ENCODE assay signal across 1 cellular context in the genomic region with DNA sequence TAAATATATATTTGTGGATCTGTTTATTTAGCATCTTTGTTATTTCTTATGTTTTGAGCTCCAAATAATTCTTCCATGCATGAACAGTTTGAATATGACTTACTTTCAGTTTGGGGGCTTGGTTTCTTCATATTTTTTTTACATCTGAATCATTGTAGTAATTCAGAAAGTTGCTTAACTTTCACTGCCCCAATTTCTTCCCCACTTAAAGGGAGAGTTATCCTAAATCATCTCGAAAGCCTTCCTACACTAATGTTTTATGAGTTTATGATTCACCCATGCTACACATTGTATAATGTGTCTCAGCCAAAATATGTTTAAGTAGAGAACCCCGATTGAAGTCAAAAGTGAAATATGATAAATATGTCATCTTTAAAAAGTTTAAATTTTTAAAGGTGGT.
TF ChIP-seq lines count a peak whose summit lies in the region.

No MANE protein-coding gene starts in this region.

TF ChIP-seq in WTC11, 78 proteins besides CTCF, POLR2A, EP300 and RAD21 (continued from another document):
- TF ChIP-seq, protein P1, sequence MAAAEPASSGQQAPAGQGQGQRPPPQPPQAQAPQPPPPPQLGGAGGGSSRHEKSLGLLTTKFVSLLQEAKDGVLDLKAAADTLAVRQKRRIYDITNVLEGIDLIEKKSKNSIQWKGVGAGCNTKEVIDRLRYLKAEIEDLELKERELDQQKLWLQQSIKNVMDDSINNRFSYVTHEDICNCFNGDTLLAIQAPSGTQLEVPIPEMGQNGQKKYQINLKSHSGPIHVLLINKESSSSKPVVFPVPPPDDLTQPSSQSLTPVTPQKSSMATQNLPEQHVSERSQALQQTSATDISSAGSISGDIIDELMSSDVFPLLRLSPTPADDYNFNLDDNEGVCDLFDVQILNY (CRISPR knock-in tag; IDR thresholded peaks at IDR 0.05), result no peak
